In the genomic region with DNA sequence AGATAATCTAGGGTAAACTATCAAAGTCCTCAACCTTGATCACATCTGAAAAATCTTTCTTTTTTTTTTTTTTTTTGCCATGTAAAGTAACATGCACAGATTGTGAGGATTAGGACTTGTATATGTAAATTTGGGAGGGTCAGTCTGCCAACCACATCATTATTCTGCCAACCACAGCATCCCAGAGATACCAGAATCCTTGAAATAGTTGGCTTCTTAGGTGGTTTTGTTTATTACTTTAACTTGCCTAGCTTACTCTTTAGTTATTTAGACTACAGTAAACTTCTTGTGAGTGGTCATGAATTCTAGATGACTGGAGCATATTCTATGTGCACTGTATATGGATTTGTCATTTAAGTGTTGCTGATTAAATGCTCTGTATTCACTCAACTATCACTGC, we compare ENCODE assay signal across 24 cellular contexts.
"Had no signal": no experiment of that assay in that cellular context is flagged by ENCODE, and none has a peak within 500 bp of the region (broad histone marks: within the 10 kb centered on the region; RNA-seq: fewer than 3 reads in every experiment).

No MANE protein-coding gene starts in this region.

- DNase-seq: activated CD4-positive, alpha-beta T cell treated with anti-CD3 and anti-CD28 coated beads for 48 hours; activated CD4-positive, alpha-beta T cell treated with anti-CD3 and anti-CD28 coated beads, Interleukin-2, amount 50 U/mL, for 48 hours; activated CD8-positive, alpha-beta memory T cell treated with anti-CD3 and anti-CD28 coated beads for 24 hours; activated effector memory CD4-positive, alpha-beta T cell treated with Interleukin-2 at 50 U/mL for 16 hours; activated naive CD4-positive, alpha-beta T cell treated with Interleukin-2 at 50 U/mL for 16 hours; caudate nucleus; cortex of kidney; effector memory CD8-positive, alpha-beta T cell; glutamatergic neuron; left ventricle myocardium superior; mucosa of descending colon; nephron progenitor cell; pancreas; retina; stimulated activated CD4-positive, alpha-beta T cell treated with anti-CD3 and anti-CD28 coated beads, Interleukin-15, amount 100 ng/mL, for 24 hours; stimulated activated CD4-positive, alpha-beta T cell treated with anti-CD3 and anti-CD28 coated beads, Interleukin-2, amount 100 ng/mL, for 24 hours; stimulated activated naive CD4-positive, alpha-beta T cell had no signal

- H3K4me1 ChIP-seq: ascending aorta, pancreas, prostate gland had no signal

- H3K27ac ChIP-seq: ascending aorta, pancreas, prostate gland, tibial nerve, VCaP had no signal

- H3K36me3 ChIP-seq: ascending aorta, pancreas, prostate gland, tibial nerve had no signal

- ATAC-seq: activated CD4-positive, CD25-positive, alpha-beta regulatory T cell treated with anti-CD3 and anti-CD28 coated beads, Interleukin-2, amount 50 U/mL, for 24 hours; effector memory CD8-positive, alpha-beta T cell; esophagus mucosa; left ventricle myocardium superior; mucosa of descending colon; pancreas; sciatic nerve had no signal

- H3K9me3 ChIP-seq: ascending aorta, mucosa of descending colon, pancreas, prostate gland, tibial nerve had no signal

- H3K4me3 ChIP-seq: ascending aorta, mucosa of descending colon, pancreas, prostate gland, tibial nerve had no signal

- H3K27me3 ChIP-seq: ascending aorta, pancreas, tibial nerve had no signal
